Comparison of ENCODE assay signal across 1 cellular context in the genomic region with DNA sequence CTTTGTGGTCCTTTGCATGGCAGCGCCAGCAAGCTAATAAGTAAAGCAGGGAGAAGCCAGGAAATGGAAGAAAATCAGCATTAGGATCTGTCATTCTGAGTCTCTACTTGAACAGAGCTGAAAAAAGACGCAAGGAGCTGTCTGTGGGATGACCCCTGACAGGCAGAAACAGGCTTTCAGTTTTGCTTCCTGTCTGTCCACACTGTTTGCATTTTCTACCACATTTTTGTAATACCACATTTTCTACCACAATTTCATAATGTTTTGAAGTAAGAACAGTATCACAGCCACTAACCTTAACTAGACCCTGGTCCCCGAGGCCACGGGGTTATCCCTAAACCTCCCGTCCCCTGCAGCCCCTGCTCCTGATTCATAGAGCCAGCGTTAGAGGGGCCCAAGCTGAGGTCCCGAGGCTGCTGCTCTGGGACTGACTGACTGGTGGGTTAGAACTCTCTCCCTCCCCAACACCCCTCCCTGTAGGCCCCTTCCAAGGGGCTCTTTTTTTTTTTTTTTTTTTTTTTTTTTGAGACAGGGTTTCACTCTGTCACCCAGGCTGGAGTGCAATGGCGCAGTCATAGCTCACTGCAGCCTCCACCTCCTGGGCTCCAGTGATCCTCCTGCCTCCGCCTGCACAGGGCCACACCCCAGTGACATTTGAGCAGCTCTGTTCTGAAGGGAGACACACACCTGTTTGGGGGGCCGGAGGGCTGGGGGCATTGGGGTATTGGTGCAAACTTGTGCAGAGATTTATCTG.
TF ChIP-seq lines count a peak whose summit lies in the region.

No MANE protein-coding gene starts in this region.

TF ChIP-seq in GM12878, 131 proteins besides CTCF, POLR2A, EP300 and RAD21:
- TF ChIP-seq NR2C1 (IDR thresholded peaks at IDR 0.05), result peak; percentile 62
- TF ChIP-seq TAF1 (IDR thresholded peaks at IDR 0.05; ENCODE audit: borderline replicate concordance, low read depth, low read length), result no peak
- no peak for TF ChIP-seq SIX5 (IDR thresholded peaks at IDR 0.05; ENCODE audit: low read depth, low read length, severe bottlenecking)
- TF ChIP-seq, protein P1, sequence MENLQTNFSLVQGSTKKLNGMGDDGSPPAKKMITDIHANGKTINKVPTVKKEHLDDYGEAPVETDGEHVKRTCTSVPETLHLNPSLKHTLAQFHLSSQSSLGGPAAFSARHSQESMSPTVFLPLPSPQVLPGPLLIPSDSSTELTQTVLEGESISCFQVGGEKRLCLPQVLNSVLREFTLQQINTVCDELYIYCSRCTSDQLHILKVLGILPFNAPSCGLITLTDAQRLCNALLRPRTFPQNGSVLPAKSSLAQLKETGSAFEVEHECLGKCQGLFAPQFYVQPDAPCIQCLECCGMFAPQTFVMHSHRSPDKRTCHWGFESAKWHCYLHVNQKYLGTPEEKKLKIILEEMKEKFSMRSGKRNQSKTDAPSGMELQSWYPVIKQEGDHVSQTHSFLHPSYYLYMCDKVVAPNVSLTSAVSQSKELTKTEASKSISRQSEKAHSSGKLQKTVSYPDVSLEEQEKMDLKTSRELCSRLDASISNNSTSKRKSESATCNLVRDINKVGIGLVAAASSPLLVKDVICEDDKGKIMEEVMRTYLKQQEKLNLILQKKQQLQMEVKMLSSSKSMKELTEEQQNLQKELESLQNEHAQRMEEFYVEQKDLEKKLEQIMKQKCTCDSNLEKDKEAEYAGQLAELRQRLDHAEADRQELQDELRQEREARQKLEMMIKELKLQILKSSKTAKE (IDR thresholded peaks at IDR 0.05; ENCODE audit: low read depth, poor library complexity, severe bottlenecking), result peak; percentile 99
- TF ChIP-seq IKZF2 (IDR thresholded peaks at IDR 0.05), result peak; percentile 66 to 68
- no peak for TF ChIP-seq BCLAF1 (IDR thresholded peaks at IDR 0.05)
- peak; percentile 69; the same call in 1 of the 2 replicates for TF ChIP-seq NBN (IDR thresholded peaks at IDR 0.05)
- peak; percentile 72 for TF ChIP-seq IKZF1 (conservative IDR thresholded peaks at IDR 0.05)
- peak; percentile 75 for TF ChIP-seq MTA2 (IDR thresholded peaks at IDR 0.05; ENCODE audit: low read depth)
- TF ChIP-seq, protein P2, sequence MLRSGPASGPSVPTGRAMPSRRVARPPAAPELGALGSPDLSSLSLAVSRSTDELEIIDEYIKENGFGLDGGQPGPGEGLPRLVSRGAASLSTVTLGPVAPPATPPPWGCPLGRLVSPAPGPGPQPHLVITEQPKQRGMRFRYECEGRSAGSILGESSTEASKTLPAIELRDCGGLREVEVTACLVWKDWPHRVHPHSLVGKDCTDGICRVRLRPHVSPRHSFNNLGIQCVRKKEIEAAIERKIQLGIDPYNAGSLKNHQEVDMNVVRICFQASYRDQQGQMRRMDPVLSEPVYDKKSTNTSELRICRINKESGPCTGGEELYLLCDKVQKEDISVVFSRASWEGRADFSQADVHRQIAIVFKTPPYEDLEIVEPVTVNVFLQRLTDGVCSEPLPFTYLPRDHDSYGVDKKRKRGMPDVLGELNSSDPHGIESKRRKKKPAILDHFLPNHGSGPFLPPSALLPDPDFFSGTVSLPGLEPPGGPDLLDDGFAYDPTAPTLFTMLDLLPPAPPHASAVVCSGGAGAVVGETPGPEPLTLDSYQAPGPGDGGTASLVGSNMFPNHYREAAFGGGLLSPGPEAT (IDR thresholded peaks at IDR 0.05; ENCODE audit: low read depth), result peak; percentile 77; the same call in 1 of the 2 replicates
- TF ChIP-seq HDAC2 (IDR thresholded peaks at IDR 0.05), result no peak
- TF ChIP-seq TBL1XR1 (IDR thresholded peaks at IDR 0.05; ENCODE audit: low read depth, low read length), result peak; percentile 73; the same call in 1 of the 2 replicates
- TF ChIP-seq POU2F2 (IDR thresholded peaks at IDR 0.05; ENCODE audit: borderline replicate concordance, low read depth, low read length), result peak; percentile 97; the same call in 2 of the 3 replicates
- peak; percentile 84 for TF ChIP-seq ATF7 (IDR thresholded peaks at IDR 0.05; ENCODE audit: low read depth)
- no peak for TF ChIP-seq GABPA (IDR thresholded peaks at IDR 0.05; ENCODE audit: low read depth)
- TF ChIP-seq SPI1 (IDR thresholded peaks at IDR 0.05; ENCODE audit: borderline replicate concordance, insufficient read depth, low read depth, low read length), result 0 out of 2 replicates have a peak, but pooled peaks have one; percentile 11
- peak; percentile 65 for TF ChIP-seq MEF2B (IDR thresholded peaks at IDR 0.05; ENCODE audit: partially characterized antibody, poor library complexity, severe bottlenecking)
- TF ChIP-seq SP1 (IDR thresholded peaks at IDR 0.05; ENCODE audit: low read depth, low read length), result peak; percentile 44
- peak; percentile 91 for TF ChIP-seq PKNOX1 (IDR thresholded peaks at IDR 0.05)
- TF ChIP-seq NFIC (IDR thresholded peaks at IDR 0.05; ENCODE audit: low read depth, low read length), result peak; percentile 75; the same call in 1 of the 2 replicates
- peak; percentile 37; the same call in 1 of the 2 replicates for TF ChIP-seq RAD51 (IDR thresholded peaks at IDR 0.05)
- 0 out of 2 replicates have a peak, but pooled peaks have one; percentile 33 for TF ChIP-seq PAX5 (IDR thresholded peaks at IDR 0.05; ENCODE audit: borderline replicate concordance, low read depth, low read length)
- TF ChIP-seq NR2F1 (conservative IDR thresholded peaks at IDR 0.05), result peak; percentile 99
- TF ChIP-seq DPF2 (IDR thresholded peaks at IDR 0.05), result peak; percentile 87
- peak; percentile 9; the same call in 1 of the 2 replicates for TF ChIP-seq GATAD2B (conservative IDR thresholded peaks at IDR 0.05; ENCODE audit: low read depth)
- TF ChIP-seq BACH1 (IDR thresholded peaks at IDR 0.05; ENCODE audit: borderline replicate concordance), result peak; percentile 23; the same call in 1 of the 2 replicates
- no peak for TF ChIP-seq TCF3 (IDR thresholded peaks at IDR 0.05; ENCODE audit: borderline replicate concordance, insufficient read depth, low read depth, low read length)
- TF ChIP-seq, protein P3, sequence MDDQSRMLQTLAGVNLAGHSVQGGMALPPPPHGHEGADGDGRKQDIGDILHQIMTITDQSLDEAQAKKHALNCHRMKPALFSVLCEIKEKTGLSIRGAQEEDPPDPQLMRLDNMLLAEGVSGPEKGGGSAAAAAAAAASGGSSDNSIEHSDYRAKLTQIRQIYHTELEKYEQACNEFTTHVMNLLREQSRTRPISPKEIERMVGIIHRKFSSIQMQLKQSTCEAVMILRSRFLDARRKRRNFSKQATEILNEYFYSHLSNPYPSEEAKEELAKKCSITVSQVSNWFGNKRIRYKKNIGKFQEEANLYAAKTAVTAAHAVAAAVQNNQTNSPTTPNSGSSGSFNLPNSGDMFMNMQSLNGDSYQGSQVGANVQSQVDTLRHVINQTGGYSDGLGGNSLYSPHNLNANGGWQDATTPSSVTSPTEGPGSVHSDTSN (IDR thresholded peaks at IDR 0.05; ENCODE audit: insufficient replicate concordance, low read depth, low read length), result peak; percentile 67
- peak; percentile 15; the same call in 1 of the 2 replicates for TF ChIP-seq JUNB (IDR thresholded peaks at IDR 0.05)
- TF ChIP-seq SMAD1 (IDR thresholded peaks at IDR 0.05; ENCODE audit: low read depth, partially characterized antibody), result no peak
- TF ChIP-seq, protein P4, sequence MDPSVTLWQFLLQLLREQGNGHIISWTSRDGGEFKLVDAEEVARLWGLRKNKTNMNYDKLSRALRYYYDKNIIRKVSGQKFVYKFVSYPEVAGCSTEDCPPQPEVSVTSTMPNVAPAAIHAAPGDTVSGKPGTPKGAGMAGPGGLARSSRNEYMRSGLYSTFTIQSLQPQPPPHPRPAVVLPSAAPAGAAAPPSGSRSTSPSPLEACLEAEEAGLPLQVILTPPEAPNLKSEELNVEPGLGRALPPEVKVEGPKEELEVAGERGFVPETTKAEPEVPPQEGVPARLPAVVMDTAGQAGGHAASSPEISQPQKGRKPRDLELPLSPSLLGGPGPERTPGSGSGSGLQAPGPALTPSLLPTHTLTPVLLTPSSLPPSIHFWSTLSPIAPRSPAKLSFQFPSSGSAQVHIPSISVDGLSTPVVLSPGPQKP (IDR thresholded peaks at IDR 0.05; ENCODE audit: low read depth, low read length), result no peak
- TF ChIP-seq EED (IDR thresholded peaks at IDR 0.05; ENCODE audit: low read depth), result peak; percentile 45; the same call in 1 of the 2 replicates
- peak; percentile 50 to 64; a peak in 2 of 4 replicates for TF ChIP-seq BHLHE40 (IDR thresholded peaks at IDR 0.05; ENCODE audit: borderline replicate concordance in 1 of 2, low read depth in 2 of 2, low read length in 1 of 2)
- no peak for TF ChIP-seq NR2C2 (IDR thresholded peaks at IDR 0.05; ENCODE audit: borderline replicate concordance, control insufficient read depth, insufficient read length, low read depth)
- peak; percentile 69; the same call in 1 of the 2 replicates for TF ChIP-seq MTA3 (IDR thresholded peaks at IDR 0.05; ENCODE audit: borderline replicate concordance, low read length)
- TF ChIP-seq CREM (IDR thresholded peaks at IDR 0.05; ENCODE audit: low read depth), result 0 out of 2 replicates have a peak, but pooled peaks have one; percentile 28
- 0 out of 2 replicates have a peak, but pooled peaks have one; percentile 6 for TF ChIP-seq BCL11A (IDR thresholded peaks at IDR 0.05; ENCODE audit: low read depth, low read length)
- 0 out of 2 replicates have a peak, but pooled peaks have one; percentile 9 for TF ChIP-seq YY1 (IDR thresholded peaks at IDR 0.05; ENCODE audit: low read depth, low read length)
- peak; percentile 96 for TF ChIP-seq RUNX3 (IDR thresholded peaks at IDR 0.05; ENCODE audit: low read length)
- TF ChIP-seq, protein P5, sequence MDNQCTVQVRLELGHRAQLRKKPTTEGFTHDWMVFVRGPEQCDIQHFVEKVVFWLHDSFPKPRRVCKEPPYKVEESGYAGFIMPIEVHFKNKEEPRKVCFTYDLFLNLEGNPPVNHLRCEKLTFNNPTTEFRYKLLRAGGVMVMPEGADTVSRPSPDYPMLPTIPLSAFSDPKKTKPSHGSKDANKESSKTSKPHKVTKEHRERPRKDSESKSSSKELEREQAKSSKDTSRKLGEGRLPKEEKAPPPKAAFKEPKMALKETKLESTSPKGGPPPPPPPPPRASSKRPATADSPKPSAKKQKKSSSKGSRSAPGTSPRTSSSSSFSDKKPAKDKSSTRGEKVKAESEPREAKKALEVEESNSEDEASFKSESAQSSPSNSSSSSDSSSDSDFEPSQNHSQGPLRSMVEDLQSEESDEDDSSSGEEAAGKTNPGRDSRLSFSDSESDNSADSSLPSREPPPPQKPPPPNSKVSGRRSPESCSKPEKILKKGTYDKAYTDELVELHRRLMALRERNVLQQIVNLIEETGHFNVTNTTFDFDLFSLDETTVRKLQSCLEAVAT (IDR thresholded peaks at IDR 0.05), result peak; percentile 88
- TF ChIP-seq CBFB (IDR thresholded peaks at IDR 0.05; ENCODE audit: low read depth), result peak; percentile 84
- TF ChIP-seq E2F4 (IDR thresholded peaks at IDR 0.05; ENCODE audit: low read depth, low read length), result no peak
